Comparison of ENCODE assay signal across 20 cellular contexts in the genomic region with DNA sequence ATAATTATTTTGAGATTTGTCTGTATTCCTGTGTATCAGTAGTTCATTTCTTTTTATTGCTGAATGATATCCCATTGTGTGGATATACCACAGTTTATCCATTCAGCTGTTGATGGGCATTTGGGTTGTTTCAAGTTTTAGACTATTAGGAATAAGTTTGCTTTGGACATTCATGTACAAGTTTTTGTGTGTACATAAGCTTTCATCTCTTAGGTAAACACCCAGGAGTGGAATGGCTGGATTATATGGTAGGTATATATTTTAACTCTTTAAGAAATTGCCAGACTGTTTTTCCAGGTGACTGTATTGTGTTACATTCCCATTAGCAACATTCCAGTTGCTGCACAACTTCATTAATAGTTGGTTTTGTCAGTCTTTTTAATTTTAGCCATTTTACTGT. TPM values are rescaled to one million over a fixed set of nuclear protein-coding genes. Genes with fewer than 3 reads are reported as not detected.
A peak's percentile ranks its signal among the peaks of the same experiment; 100 is the strongest.
DNase-seq lines count a peak whose midpoint lies in the region; ATAC-seq, FAIRE-seq and TF ChIP-seq lines count a peak whose summit lies in the region.
"Had no signal": no experiment of that assay in that cellular context is flagged by ENCODE, and none has a peak within 500 bp of the region (broad histone marks: within the 10 kb centered on the region; RNA-seq: fewer than 3 reads in every experiment).

No MANE protein-coding gene starts in this region.

- H3K9me3 ChIP-seq in A549 (peaks cover 3% of the 10 kb centered on the region; the same call in 1 of the 3 replicates), neural cell (ENCODE audit: low read length) (no peaks in the 10 kb centered on the region)
- H3K9me3 ChIP-seq: HAP-1 had no signal

- H3K9ac ChIP-seq in neural cell (ENCODE audit: low read length), result no peak overlapping the region

- peaks cover 22% of the 10 kb centered on the region for H3K36me3 Mint-ChIP-seq in brain

- peak overlapping the region; percentile 33 for H3K27ac ChIP-seq in 22Rv1
- no peak overlapping the region for H3K27ac ChIP-seq in A549
- H3K27ac ChIP-seq in neural cell (ENCODE audit: low read length), result no peak overlapping the region

- DNase-seq in A549 (ENCODE audit: low read depth in 1 of 2, low spot score in 1 of 2), result no peak
- no peak for DNase-seq in cerebellar cortex (ENCODE audit: low spot score)
- no peak for DNase-seq in COR-L47 (lab: John Stamatoyannopoulos, UW)
- no peak for DNase-seq in NCI-H1105 (lab: John Stamatoyannopoulos, UW)
- DNase-seq in hepatic stellate cell (ENCODE audit: low spot score), result no peak
- DNase-seq: ACHN; C1 segment of cervical spinal cord; Caco-2; CD4-positive, alpha-beta memory T cell; DMS153; DMS79 treated with DMSO at 0.1 percent for 48 hours; GF-D8; GOT3; HFFc6 had no signal

- no peak overlapping the region for H2AFZ ChIP-seq in neural cell (ENCODE audit: low read depth, low read length)

- no peak for ATAC-seq in A549

- H3K4me1 Mint-ChIP-seq in brain, result peaks cover 75% of the 10 kb centered on the region

- H3K4me2 ChIP-seq in A549, result peak overlapping the region; percentile 17; the same call in 2 of the 3 replicates
- peak overlapping the region; percentile 97 for H3K4me2 ChIP-seq in neural cell (ENCODE audit: low read length)

- peak overlapping the region in 1 of 5 experiments; percentile 1 for H3K27ac Mint-ChIP-seq in brain
- H3K27ac Mint-ChIP-seq: CD4-positive, alpha-beta memory T cell; HFFc6 had no signal

- H3K4me3 ChIP-seq in A549 (no peak overlapping the region), neural cell (ENCODE audit: low read length) (peak overlapping the region; percentile 75)
- H3K4me3 ChIP-seq: HAP-1 had no signal

- H3K9me3 Mint-ChIP-seq in brain, result peaks cover 5 to 19% (median 9%) of the 10 kb centered on the region in 5 experiments
- H3K9me3 Mint-ChIP-seq: HFFc6 had no signal

- no peak for TF ChIP-seq POLR2A in A549 (IDR thresholded peaks at IDR 0.05; ENCODE audit: low read length)

- H3K36me3 ChIP-seq in neural cell (ENCODE audit: insufficient read depth, low read length), result peaks cover 3% of the 10 kb centered on the region
- H3K36me3 ChIP-seq: HAP-1 had no signal

- peaks cover 4% of the 10 kb centered on the region for H3K27me3 Mint-ChIP-seq in brain

- TF ChIP-seq CTCF in 22Rv1 (IDR thresholded peaks at IDR 0.05), result no peak
- no peak for TF ChIP-seq CTCF in A549 (IDR thresholded peaks at IDR 0.05)
- TF ChIP-seq CTCF in brain (conservative IDR thresholded peaks at IDR 0.05), result no peak
- no peak for TF ChIP-seq CTCF in neural cell (IDR thresholded peaks at IDR 0.05; ENCODE audit: poor library complexity, severe bottlenecking)

- H3K27me3 ChIP-seq in neural cell (ENCODE audit: insufficient read depth, low read depth, low read length), result no peaks in the 10 kb centered on the region

- POLR2A ChIA-PET in A549 (lab: Yijun Ruan, JAX), result no interaction called here

- peaks cover 7% of the 10 kb centered on the region for H4K20me1 ChIP-seq in neural cell (ENCODE audit: insufficient read depth)

- peak overlapping the region in 4 of 5 experiments; percentile 60 to 87 (median 78) for H3K4me3 Mint-ChIP-seq in brain
- H3K4me3 Mint-ChIP-seq: CD4-positive, alpha-beta memory T cell; HFFc6 had no signal

- no peaks in the 10 kb centered on the region for H3K9me2 ChIP-seq in neural cell (ENCODE audit: insufficient read depth, low read length)

- TF ChIP-seq EP300 in A549 (IDR thresholded peaks at IDR 0.05), result no peak
- TF ChIP-seq EP300 in neural cell (conservative IDR thresholded peaks at IDR 0.05; ENCODE audit: poor library complexity, severe bottlenecking), result no peak

- CTCF ChIA-PET in A549 (lab: Yijun Ruan, JAX), result no interaction called here

- peaks cover 100% of the 10 kb centered on the region for H3K79me2 ChIP-seq in neural cell (replicated peaks; ENCODE audit: insufficient read depth, low read length)

- H3F3A ChIP-seq in neural cell (ENCODE audit: insufficient read depth, low read length, poor library complexity, severe bottlenecking), result peaks cover 3% of the 10 kb centered on the region

- peaks cover 68% of the 10 kb centered on the region for H3K4me1 ChIP-seq in A549

- no peak for TF ChIP-seq RAD21 in A549 (conservative IDR thresholded peaks at IDR 0.05 in 1 of 2, IDR thresholded peaks at IDR 0.05 in 1 of 2)
- no peak for TF ChIP-seq RAD21 in neural cell (conservative IDR thresholded peaks at IDR 0.05)

- FAIRE-seq in A549 (lab: Jason Lieb, UNC), result no peak
- FAIRE-seq: GM12891, H54 had no signal

TF ChIP-seq in A549, 52 proteins besides CTCF, POLR2A, EP300 and RAD21:
- TF ChIP-seq RARB (CRISPR knock-in tag; IDR thresholded peaks at IDR 0.05) (no peak), TFCP2L1 (CRISPR knock-in tag; IDR thresholded peaks at IDR 0.05) (no peak), FOSL2 (IDR thresholded peaks at IDR 0.05) (no peak), FOSL2 (CRISPR knock-in tag; IDR thresholded peaks at IDR 0.05) (no peak), JUNB (IDR thresholded peaks at IDR 0.05) (no peak), TP53 (CRISPR knock-in tag; IDR thresholded peaks at IDR 0.05) (no peak), PBX3 (IDR thresholded peaks at IDR 0.05) (no peak), FOSB (CRISPR knock-in tag; IDR thresholded peaks at IDR 0.05) (no peak)

TF ChIP-seq in neural cell, 6 proteins besides CTCF, POLR2A, EP300 and RAD21:
- TF ChIP-seq TAF1 (IDR thresholded peaks at IDR 0.05; ENCODE audit: low read depth) (no peak), EZH2 (IDR thresholded peaks at IDR 0.05; ENCODE audit: borderline replicate concordance, insufficient read depth, low read length, poor library complexity, severe bottlenecking) (no peak), POLR2AphosphoS5 (IDR thresholded peaks at IDR 0.05) (no peak), SMC3 (conservative IDR thresholded peaks at IDR 0.05; ENCODE audit: poor library complexity) (no peak), MXI1 (conservative IDR thresholded peaks at IDR 0.05; ENCODE audit: poor library complexity, severe bottlenecking) (no peak)
- TF ChIP-seq, protein P1, sequence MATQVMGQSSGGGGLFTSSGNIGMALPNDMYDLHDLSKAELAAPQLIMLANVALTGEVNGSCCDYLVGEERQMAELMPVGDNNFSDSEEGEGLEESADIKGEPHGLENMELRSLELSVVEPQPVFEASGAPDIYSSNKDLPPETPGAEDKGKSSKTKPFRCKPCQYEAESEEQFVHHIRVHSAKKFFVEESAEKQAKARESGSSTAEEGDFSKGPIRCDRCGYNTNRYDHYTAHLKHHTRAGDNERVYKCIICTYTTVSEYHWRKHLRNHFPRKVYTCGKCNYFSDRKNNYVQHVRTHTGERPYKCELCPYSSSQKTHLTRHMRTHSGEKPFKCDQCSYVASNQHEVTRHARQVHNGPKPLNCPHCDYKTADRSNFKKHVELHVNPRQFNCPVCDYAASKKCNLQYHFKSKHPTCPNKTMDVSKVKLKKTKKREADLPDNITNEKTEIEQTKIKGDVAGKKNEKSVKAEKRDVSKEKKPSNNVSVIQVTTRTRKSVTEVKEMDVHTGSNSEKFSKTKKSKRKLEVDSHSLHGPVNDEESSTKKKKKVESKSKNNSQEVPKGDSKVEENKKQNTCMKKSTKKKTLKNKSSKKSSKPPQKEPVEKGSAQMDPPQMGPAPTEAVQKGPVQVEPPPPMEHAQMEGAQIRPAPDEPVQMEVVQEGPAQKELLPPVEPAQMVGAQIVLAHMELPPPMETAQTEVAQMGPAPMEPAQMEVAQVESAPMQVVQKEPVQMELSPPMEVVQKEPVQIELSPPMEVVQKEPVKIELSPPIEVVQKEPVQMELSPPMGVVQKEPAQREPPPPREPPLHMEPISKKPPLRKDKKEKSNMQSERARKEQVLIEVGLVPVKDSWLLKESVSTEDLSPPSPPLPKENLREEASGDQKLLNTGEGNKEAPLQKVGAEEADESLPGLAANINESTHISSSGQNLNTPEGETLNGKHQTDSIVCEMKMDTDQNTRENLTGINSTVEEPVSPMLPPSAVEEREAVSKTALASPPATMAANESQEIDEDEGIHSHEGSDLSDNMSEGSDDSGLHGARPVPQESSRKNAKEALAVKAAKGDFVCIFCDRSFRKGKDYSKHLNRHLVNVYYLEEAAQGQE (IDR thresholded peaks at IDR 0.05; ENCODE audit: borderline replicate concordance), result no peak

RNA-seq across cellular contexts. Expression of gene ARHGEF12, which starts 52.0 kb away (rescaled TPM):
- polyA plus RNA-seq in A549 (2011; rRNA removed), result 27.2 and 31.5 TPM in 2 replicates
- polyA plus RNA-seq in A549 (2012; cell fraction: cytosol; rRNA removed), result 4.0 and 4.9 TPM in 2 replicates
- polyA plus RNA-seq in A549 (2012; cell fraction: nucleus; rRNA removed), result 2.7 and 4.8 TPM in 2 replicates
- polyA plus RNA-seq in A549 (2017; fragmentation: RNase III; extraction: RNeasy Plus Mini Kit Qiagen cat#74134 plus additional on column Dnase treatment), result 16.4 to 18.0 TPM (median 16.7 TPM) in 3 replicates
- polyA minus RNA-seq in A549 (2011; rRNA and poly(A)+ RNA removed), result 48.9 and 49.8 TPM in 2 replicates
- 26.1 TPM for polyA plus RNA-seq in brain (ENCODE audit: insufficient read depth, low read depth, low replicate concordance)
- polyA plus RNA-seq in neural cell, result 93.4 and 95.9 TPM in 2 replicates
- 366 and 427 TPM in 2 replicates for polyA minus RNA-seq in neural cell
